Comparison of ENCODE assay signal across 8 cellular contexts in the genomic region with DNA sequence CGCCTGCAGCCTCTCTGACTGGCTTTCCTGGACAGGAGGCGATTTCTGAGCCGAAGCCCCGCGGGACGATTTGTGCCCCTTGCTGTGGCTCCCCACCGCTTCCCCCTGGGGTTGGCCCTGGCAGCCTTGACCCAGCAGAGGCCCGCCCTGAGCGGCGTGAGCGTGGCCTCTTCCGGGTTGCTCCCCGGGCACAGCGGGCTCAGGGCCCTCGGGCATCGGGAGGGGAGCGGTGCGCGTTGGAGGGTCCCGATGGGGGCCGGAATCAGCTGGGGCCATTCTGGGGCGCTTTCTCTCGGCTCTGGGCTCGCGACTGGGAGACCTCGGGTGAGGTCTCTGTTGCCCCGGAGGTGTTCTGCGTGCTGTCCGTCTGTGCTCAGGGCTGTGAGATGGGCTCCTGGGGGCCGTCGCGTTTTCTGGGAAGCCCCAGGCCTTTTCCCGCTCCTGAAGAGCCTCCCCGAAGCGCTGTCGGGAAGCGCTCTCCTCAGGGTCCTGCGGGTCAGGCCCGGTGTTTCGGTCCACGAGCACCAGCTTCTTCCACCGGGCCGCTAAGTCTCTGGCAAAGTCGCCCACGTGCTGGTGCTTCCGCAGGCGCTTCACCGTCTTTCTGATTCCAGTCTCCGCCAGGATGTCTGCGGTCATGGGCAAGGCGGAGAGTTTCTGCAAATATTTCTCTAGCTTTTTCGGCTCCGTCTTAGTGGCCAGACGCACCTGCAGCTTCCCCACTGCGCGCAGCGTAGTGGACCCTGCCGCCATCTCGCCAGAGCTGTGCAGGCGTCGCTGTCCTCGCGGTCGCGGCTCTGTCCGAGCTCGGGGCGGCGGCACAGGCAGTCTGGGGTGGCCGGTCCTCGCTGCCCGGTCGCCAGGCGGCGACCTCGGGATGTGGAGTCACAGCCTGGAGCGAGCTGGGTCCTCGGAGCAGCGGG. TPM values are rescaled to one million over a fixed set of nuclear protein-coding genes. Genes with fewer than 3 reads are reported as not detected.
DNase-seq lines count a peak whose midpoint lies in the region; ATAC-seq and TF ChIP-seq lines count a peak whose summit lies in the region.
"Not testable (repeated sequence)": the region's sequence is repeated elsewhere in the genome, so short reads cannot be mapped to it uniquely, and the experiment has no call there.
"Had no signal": no experiment of that assay in that cellular context is flagged by ENCODE, and none has a peak within 500 bp of the region (broad histone marks: within the 10 kb centered on the region; RNA-seq: fewer than 3 reads in every experiment).

No MANE protein-coding gene starts in this region.

- CTCF ChIA-PET in HCT116 (lab: Charles Lee), result not testable (repeated sequence)

- H3K9ac ChIP-seq in HCT116 (ENCODE audit: low read length), result not testable (repeated sequence)

- not testable (repeated sequence) for H3K79me2 ChIP-seq in HCT116 (ENCODE audit: insufficient read depth, low read length)

- H3K36me3 Mint-ChIP-seq in activated T-helper 17 cell treated with anti-CD3 and anti-CD28 coated beads, Interleukin-2, amount 50 U/mL, for 72 hours (ENCODE audit: low read depth), result not testable (repeated sequence)

- not testable (repeated sequence) for TF ChIP-seq CTCF in HCT116 (IDR thresholded peaks at IDR 0.05 in 2 of 3, conservative IDR thresholded peaks at IDR 0.05 in 1 of 3; ENCODE audit: borderline replicate concordance in 1 of 3, insufficient read depth in 1 of 3, low read depth in 2 of 3, low read length in 2 of 3); foreskin keratinocyte (conservative IDR thresholded peaks at IDR 0.05); lower lobe of right lung (IDR thresholded peaks at IDR 0.05); omental fat pad (IDR thresholded peaks at IDR 0.05)

- ATAC-seq in HCT116 (peak; percentile 26), foreskin keratinocyte (peak; percentile 20), left ventricle myocardium superior (peak; percentile 43), lower lobe of right lung (peak; percentile 31 to 64), omental fat pad (ENCODE audit: low FRiP score) (peak; percentile 21)
- ATAC-seq in activated T-helper 17 cell treated with anti-CD3 and anti-CD28 coated beads, Interleukin-2, amount 50 U/mL, for 72 hours (replicated peaks), result peak; percentile 13
- peak; percentile 21 for ATAC-seq in stimulated activated naive CD8-positive, alpha-beta T cell treated with anti-CD3 and anti-CD28 coated beads, Interleukin-15, Interleukin-2, amounts not matched to agents 100 U/mL and 50 U/mL, for 24 hours

- POLR2A ChIA-PET in HCT116 (lab: Charles Lee), result not testable (repeated sequence)

- H3K27ac Mint-ChIP-seq in activated T-helper 17 cell treated with anti-CD3 and anti-CD28 coated beads, Interleukin-2, amount 50 U/mL, for 72 hours, result not testable (repeated sequence)

- not testable (repeated sequence) for H3K9me3 ChIP-seq in HCT116 (ENCODE audit: control insufficient read depth in 1 of 2, insufficient read depth in 1 of 2, low read depth in 1 of 2, low read length in 2 of 2); lower lobe of right lung

- H3K4me1 Mint-ChIP-seq in activated T-helper 17 cell treated with anti-CD3 and anti-CD28 coated beads, Interleukin-2, amount 50 U/mL, for 72 hours, result not testable (repeated sequence)

- RAD21 ChIA-PET in HCT116 (lab: Charles Lee; ENCODE audit: low non-redundant PET in 1 of 2, low total read pairs in 2 of 2, uncharacterized antibody in 2 of 2, unreplicated experiment in 2 of 2), result not testable (repeated sequence)

- H4K20me1 ChIP-seq in HCT116 (ENCODE audit: insufficient read depth), result not testable (repeated sequence)

- not testable (repeated sequence) for H3K4me2 ChIP-seq in HCT116 (ENCODE audit: low read length)

- intact Hi-C loops in HCT116 (cut with micrococcal nuclease); left ventricle myocardium superior (cut with micrococcal nuclease); lower lobe of right lung (cut with DNase I): not testable (repeated sequence)

- H3K4me1 ChIP-seq in HCT116 (ENCODE audit: control insufficient read depth in 1 of 2, insufficient read depth in 2 of 2, low read length in 2 of 2); foreskin keratinocyte; lower lobe of right lung: not testable (repeated sequence)

- H2AFZ ChIP-seq in HCT116 (ENCODE audit: low read depth, low read length, poor library complexity, severe bottlenecking), result not testable (repeated sequence)

- H3K27me3 Mint-ChIP-seq in activated T-helper 17 cell treated with anti-CD3 and anti-CD28 coated beads, Interleukin-2, amount 50 U/mL, for 72 hours, result not testable (repeated sequence)

- not testable (repeated sequence) for H3K27ac ChIP-seq in HCT116 (ENCODE audit: low read depth, low read length); foreskin keratinocyte; lower lobe of right lung

- not testable (repeated sequence) for H3K9me2 ChIP-seq in HCT116 (ENCODE audit: insufficient read depth)

- not testable (repeated sequence) for H3K27me3 ChIP-seq in HCT116 (ENCODE audit: insufficient read depth, low read length); foreskin keratinocyte; lower lobe of right lung (ENCODE audit: low read depth)

- peaks cover 11% of the 10 kb centered on the region for H3K9me3 Mint-ChIP-seq in activated T-helper 17 cell treated with anti-CD3 and anti-CD28 coated beads, Interleukin-2, amount 50 U/mL, for 72 hours

- not testable (repeated sequence) for TF ChIP-seq POLR2A in HCT116 (IDR thresholded peaks at IDR 0.05; ENCODE audit: borderline replicate concordance, extremely low read depth, insufficient read depth, insufficient read length)

- DNase-seq in HCT116 (ENCODE audit: low read depth, low spot score); foreskin keratinocyte; left ventricle myocardium superior; lower lobe of right lung; omental fat pad (ENCODE audit: low spot score); stimulated activated naive CD8-positive, alpha-beta T cell treated with anti-CD3 and anti-CD28 coated beads, Interleukin-15, Interleukin-2, amounts not matched to agents 100 U/mL and 50 U/mL, for 24 hours: not testable (repeated sequence)

- H3K36me3 ChIP-seq in HCT116 (ENCODE audit: control insufficient read depth in 1 of 2, insufficient read depth in 2 of 2, low read length in 2 of 2); lower lobe of right lung: not testable (repeated sequence)

- not testable (repeated sequence) for BruUV-seq in HCT116 (replicated peaks; lab: Mats Ljungman, UMichigan)

- H3K4me3 Mint-ChIP-seq in activated T-helper 17 cell treated with anti-CD3 and anti-CD28 coated beads, Interleukin-2, amount 50 U/mL, for 72 hours, result not testable (repeated sequence)

- not testable (repeated sequence) for TF ChIP-seq RAD21 in HCT116 (IDR thresholded peaks at IDR 0.05; ENCODE audit: low read depth)

- H3K4me3 ChIP-seq in HCT116 (replicated peaks in 1 of 2; ENCODE audit: low read depth in 1 of 2, low read length in 2 of 2); lower lobe of right lung: not testable (repeated sequence)

RNA-seq across cellular contexts. Expression of gene KATNAL2, which starts 46.5 kb away (rescaled TPM):
- total RNA-seq in HCT116 (2021; ENCODE audit: unreplicated experiment), result 2.0 TPM
- 0.56 and 0.74 TPM in 2 replicates for polyA plus RNA-seq in HCT116 (2012)
- total RNA-seq in activated T-helper 17 cell treated with anti-CD3 and anti-CD28 coated beads, Interleukin-2, amount 50 U/mL, for 72 hours, result under 1 TPM; 0.39 to 0.53 TPM
- total RNA-seq in foreskin keratinocyte, result 0.95 and 1.3 TPM in 2 replicates
- polyA plus RNA-seq in foreskin keratinocyte, result 0.51 and 0.63 TPM in 2 replicates
- 2.7 TPM for total RNA-seq in left ventricle myocardium superior
- 3.8 TPM for total RNA-seq in lower lobe of right lung
- total RNA-seq in omental fat pad, result 1 to 10 TPM; 2.9 to 7.8 (median 5.9) TPM
- total RNA-seq: HT1080 had no signal

RNA-seq across cellular contexts. Expression of gene PIAS2, which starts 46.6 kb away (rescaled TPM):
- 31.7 TPM for total RNA-seq in HCT116 (2021; ENCODE audit: unreplicated experiment)
- polyA plus RNA-seq in HCT116 (2012), result 8.2 TPM in 2 replicates
- total RNA-seq in activated T-helper 17 cell treated with anti-CD3 and anti-CD28 coated beads, Interleukin-2, amount 50 U/mL, for 72 hours, result 10 to 100 TPM; 20.0 to 27.3 TPM
- 11.9 and 12.3 TPM in 2 replicates for total RNA-seq in foreskin keratinocyte
- polyA plus RNA-seq in foreskin keratinocyte, result 3.8 and 4.5 TPM in 2 replicates
- 29.6 TPM for total RNA-seq in left ventricle myocardium superior
- 36.6 TPM for total RNA-seq in lower lobe of right lung
- total RNA-seq in omental fat pad, result 10 to 100 TPM; 17.7 to 24.9 (median 23.4) TPM
